Comparison of ENCODE assay signal across 27 cellular contexts in the genomic region with DNA sequence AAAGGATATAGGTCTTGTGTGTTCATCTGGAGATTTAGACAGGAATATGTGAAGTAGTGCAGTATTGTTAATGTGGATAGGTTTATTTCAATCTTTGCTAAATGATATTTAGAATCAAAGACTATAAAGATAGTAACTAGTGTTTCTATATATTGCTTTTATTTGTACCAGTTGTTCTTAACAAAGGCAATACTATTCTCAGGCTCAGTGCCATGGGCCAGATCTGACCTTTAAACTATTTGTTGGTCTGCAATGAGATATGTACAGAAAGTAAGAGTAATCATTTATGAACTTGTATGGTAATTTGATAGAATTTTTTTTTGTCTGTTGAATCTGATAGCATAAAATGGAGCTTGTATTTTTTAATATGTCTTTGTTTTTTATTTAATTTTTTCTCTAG.
"Had no signal": no experiment of that assay in that cellular context is flagged by ENCODE, and none has a peak within 500 bp of the region (broad histone marks: within the 10 kb centered on the region; RNA-seq: fewer than 3 reads in every experiment).

No MANE protein-coding gene starts in this region.

- H3K27me3 Mint-ChIP-seq: stimulated activated memory B cell treated with anti-CD40 and anti-IgM and Interleukin-4, amounts not matched to agents 10 μg/mL and 1 μg/mL and 100 μg/mL, for 72 hours; stimulated activated naive B cell treated with anti-CD40 and anti-IgM and Interleukin-4, amounts not matched to agents 10 μg/mL and 1 μg/mL and 100 μg/mL, for 72 hours; stimulated activated naive CD8-positive, alpha-beta T cell treated with anti-CD3 and anti-CD28 coated beads, Interleukin-15, amount 100 ng/mL, for 72 hours; stimulated activated naive CD8-positive, alpha-beta T cell treated with anti-CD3 and anti-CD28 coated beads, Interleukin-15, Interleukin-2, amounts not matched to agents 100 ng/mL and 50 ng/mL, for 24 hours; type B pancreatic cell had no signal

- H3K4me1 Mint-ChIP-seq: stimulated activated effector memory CD8-positive, alpha-beta T cell treated with anti-CD3 and anti-CD28 coated beads, Interleukin-12 subunit alpha, Interleukin-12 subunit beta, amount 100 ng/mL, for 72 hours; stimulated activated memory B cell treated with anti-CD40 and anti-IgM and Interleukin-4, amounts not matched to agents 10 μg/mL and 1 μg/mL and 100 μg/mL, for 72 hours; stimulated activated naive B cell treated with anti-CD40 and anti-IgM and Interleukin-4, amounts not matched to agents 10 μg/mL and 1 μg/mL and 100 μg/mL, for 72 hours; stimulated activated naive CD8-positive, alpha-beta T cell treated with anti-CD3 and anti-CD28 coated beads, Interleukin-15, amount 100 ng/mL, for 72 hours had no signal

- DNase-seq: stimulated activated CD4-positive, alpha-beta T cell treated with anti-CD3 and anti-CD28 coated beads, Interleukin-2, amount 100 ng/mL, for 48 hours; stimulated activated CD4-positive, alpha-beta T cell treated with anti-CD3 and anti-CD28 coated beads, Interleukin-4, amount 100 ng/mL, for 1 hour; stimulated activated CD4-positive, alpha-beta T cell treated with anti-CD3 and anti-CD28 coated beads, Interleukin-4, amount 100 ng/mL, for 24 hours; stimulated activated CD4-positive, alpha-beta T cell treated with anti-CD3 and anti-CD28 coated beads, Interleukin-4, amount 100 ng/mL, for 4 hours; stimulated activated CD8-positive, alpha-beta memory T cell treated with anti-CD3 and anti-CD28 coated beads, Interleukin-4, amount 100 ng/mL, for 48 hours; stimulated activated naive B cell treated with anti-CD40 and anti-IgM and Interleukin-4, amounts not matched to agents 10 μg/mL and 1 μg/mL and 100 μg/mL, for 72 hours; stimulated activated naive CD4-positive, alpha-beta T cell; stimulated activated naive CD4-positive, alpha-beta T cell treated with Interleukin-2 at 50 U/mL for 16 hours; stimulated activated naive CD8-positive, alpha-beta T cell treated with anti-CD3 and anti-CD28 coated beads, Interleukin-15, amount 100 ng/mL, for 72 hours; stimulated activated naive CD8-positive, alpha-beta T cell treated with anti-CD3 and anti-CD28 coated beads, Interleukin-15, Interleukin-2, amounts not matched to agents 100 U/mL and 50 U/mL, for 24 hours; substantia nigra; testis; thyroid gland; tibial artery; transverse colon; trophoblast cell; upper lobe of left lung; upper lobe of right lung; uterus had no signal

- H3K27me3 ChIP-seq: suprapubic skin, testis, thyroid gland, tibial artery, tibial nerve, transverse colon, upper lobe of left lung, upper lobe of right lung, uterus, vagina had no signal

- H3K4me1 ChIP-seq: suprapubic skin, testis, thyroid gland, tibial artery, tibial nerve, transverse colon, upper lobe of left lung, upper lobe of right lung, uterus, vagina had no signal

- H3K4me3 ChIP-seq: suprapubic skin, testis, thoracic aorta, thyroid gland, tibial artery, tibial nerve, transverse colon, upper lobe of left lung, upper lobe of right lung, uterus, vagina had no signal

- ATAC-seq: stimulated activated effector memory CD8-positive, alpha-beta T cell treated with anti-CD3 and anti-CD28 coated beads, Interleukin-12 subunit alpha, Interleukin-12 subunit beta, amount 100 ng/mL, for 72 hours; stimulated activated memory B cell treated with anti-CD40 and anti-IgM and Interleukin-4, amounts not matched to agents 10 μg/mL and 1 μg/mL and 100 μg/mL, for 72 hours; stimulated activated naive B cell treated with anti-CD40 and anti-IgM and Interleukin-4, amounts not matched to agents 10 μg/mL and 1 μg/mL and 100 μg/mL, for 72 hours; stimulated activated naive CD8-positive, alpha-beta T cell treated with anti-CD3 and anti-CD28 coated beads, Interleukin-15, amount 100 ng/mL, for 72 hours; stimulated activated naive CD8-positive, alpha-beta T cell treated with anti-CD3 and anti-CD28 coated beads, Interleukin-15, Interleukin-2, amounts not matched to agents 100 U/mL and 50 U/mL, for 24 hours; upper lobe of right lung had no signal

- H3K36me3 ChIP-seq: suprapubic skin, thoracic aorta, thyroid gland, tibial artery, tibial nerve, transverse colon, upper lobe of left lung, upper lobe of right lung, uterus, vagina had no signal

- H3K9me3 Mint-ChIP-seq: stimulated activated effector memory CD8-positive, alpha-beta T cell treated with anti-CD3 and anti-CD28 coated beads, Interleukin-12 subunit alpha, Interleukin-12 subunit beta, amount 100 ng/mL, for 72 hours; stimulated activated memory B cell treated with anti-CD40 and anti-IgM and Interleukin-4, amounts not matched to agents 10 μg/mL and 1 μg/mL and 100 μg/mL, for 72 hours; stimulated activated naive CD8-positive, alpha-beta T cell treated with anti-CD3 and anti-CD28 coated beads, Interleukin-15, amount 100 ng/mL, for 72 hours had no signal

- H3K27ac Mint-ChIP-seq: stimulated activated effector memory CD8-positive, alpha-beta T cell treated with anti-CD3 and anti-CD28 coated beads, Interleukin-12 subunit alpha, Interleukin-12 subunit beta, amount 100 ng/mL, for 72 hours; stimulated activated memory B cell treated with anti-CD40 and anti-IgM and Interleukin-4, amounts not matched to agents 10 μg/mL and 1 μg/mL and 100 μg/mL, for 72 hours; stimulated activated naive B cell treated with anti-CD40 and anti-IgM and Interleukin-4, amounts not matched to agents 10 μg/mL and 1 μg/mL and 100 μg/mL, for 72 hours; stimulated activated naive CD8-positive, alpha-beta T cell treated with anti-CD3 and anti-CD28 coated beads, Interleukin-15, amount 100 ng/mL, for 72 hours; stimulated activated naive CD8-positive, alpha-beta T cell treated with anti-CD3 and anti-CD28 coated beads, Interleukin-15, Interleukin-2, amounts not matched to agents 100 ng/mL and 50 ng/mL, for 24 hours; type B pancreatic cell had no signal

- H3K27ac ChIP-seq: suprapubic skin, testis, thoracic aorta, thyroid gland, tibial artery, tibial nerve, transverse colon, upper lobe of left lung, upper lobe of right lung, uterus, vagina had no signal

- H3K36me3 Mint-ChIP-seq: stimulated activated effector memory CD8-positive, alpha-beta T cell treated with anti-CD3 and anti-CD28 coated beads, Interleukin-12 subunit alpha, Interleukin-12 subunit beta, amount 100 ng/mL, for 72 hours; stimulated activated memory B cell treated with anti-CD40 and anti-IgM and Interleukin-4, amounts not matched to agents 10 μg/mL and 1 μg/mL and 100 μg/mL, for 72 hours; stimulated activated naive B cell treated with anti-CD40 and anti-IgM and Interleukin-4, amounts not matched to agents 10 μg/mL and 1 μg/mL and 100 μg/mL, for 72 hours; type B pancreatic cell had no signal

- H3K4me3 Mint-ChIP-seq: stimulated activated effector memory CD8-positive, alpha-beta T cell treated with anti-CD3 and anti-CD28 coated beads, Interleukin-12 subunit alpha, Interleukin-12 subunit beta, amount 100 ng/mL, for 72 hours; stimulated activated memory B cell treated with anti-CD40 and anti-IgM and Interleukin-4, amounts not matched to agents 10 μg/mL and 1 μg/mL and 100 μg/mL, for 72 hours; stimulated activated naive B cell treated with anti-CD40 and anti-IgM and Interleukin-4, amounts not matched to agents 10 μg/mL and 1 μg/mL and 100 μg/mL, for 72 hours; stimulated activated naive CD8-positive, alpha-beta T cell treated with anti-CD3 and anti-CD28 coated beads, Interleukin-15, amount 100 ng/mL, for 72 hours; stimulated activated naive CD8-positive, alpha-beta T cell treated with anti-CD3 and anti-CD28 coated beads, Interleukin-15, Interleukin-2, amounts not matched to agents 100 ng/mL and 50 ng/mL, for 24 hours; type B pancreatic cell had no signal

- H3K9me3 ChIP-seq: suprapubic skin, testis, thoracic aorta, thyroid gland, tibial artery, tibial nerve, transverse colon, upper lobe of left lung, upper lobe of right lung, uterus, vagina had no signal
